In genomic region chr11:60872952-60873524, GRCh38 we compare ENCODE assay signal across 9 cellular contexts. TPM values are rescaled to one million over a fixed set of nuclear protein-coding genes. Genes with fewer than 3 reads are reported as not detected.
A peak's percentile ranks its signal among the peaks of the same experiment; 100 is the strongest.
DNase-seq lines count a peak whose midpoint lies in the region; ATAC-seq and TF ChIP-seq lines count a peak whose summit lies in the region.
"Had no signal": no experiment of that assay in that cellular context is flagged by ENCODE, and none has a peak within 500 bp of the region (broad histone marks: within the 10 kb centered on the region; RNA-seq: fewer than 3 reads in every experiment).

No MANE protein-coding gene starts in this region.

- H3K27ac Mint-ChIP-seq in activated naive CD8-positive, alpha-beta T cell treated with anti-CD3 and anti-CD28 coated beads, Interleukin-2, amount 10 ng/mL, durations not matched to agents 7 days and 5 days, result peak overlapping the region; percentile 62
- H3K27ac Mint-ChIP-seq in activated naive CD8-positive, alpha-beta T cell treated with anti-CD3 and anti-CD28 coated beads for 36 hours, result no peak overlapping the region
- no peak overlapping the region for H3K27ac Mint-ChIP-seq in activated T-helper 17 cell treated with anti-CD3 and anti-CD28 coated beads, Interleukin-2, amount 50 U/mL, for 72 hours

- no peak for ATAC-seq in activated naive CD8-positive, alpha-beta T cell treated with anti-CD3 and anti-CD28 coated beads, Interleukin-2, amount 10 ng/mL, durations not matched to agents 7 days and 5 days (ENCODE audit: low read depth)
- peak in 3 of 8 donors; percentile 17 to 60 (median 34) for ATAC-seq in heart right ventricle
- no peak for ATAC-seq in activated T-helper 17 cell treated with anti-CD3 and anti-CD28 coated beads, Interleukin-2, amount 50 U/mL, for 72 hours (replicated peaks)

- POLR2A ChIA-PET in activated naive CD8-positive, alpha-beta T cell treated with anti-CD3 and anti-CD28 coated beads, Interleukin-2, amount 10 ng/mL, durations not matched to agents 7 days and 5 days (lab: Charles Lee), result interaction anchor here (2.2 kb wide), 1 partner anchor 17 kb away, joined by 7 read pairs; the partner anchor contains the start of gene PTGDR2

- in situ Hi-C loops in transverse colon (cut with MboI; ENCODE audit: low pct_ligation_motif_present in 1 of 4, low pct_unique_long_range_greater_than_20kb in 1 of 4, low sequenced_read_pairs in 3 of 4), result no loop called here

- H3K36me3 Mint-ChIP-seq in activated naive CD8-positive, alpha-beta T cell treated with anti-CD3 and anti-CD28 coated beads, Interleukin-2, amount 10 ng/mL, durations not matched to agents 7 days and 5 days, result no peaks in the 10 kb centered on the region
- H3K36me3 Mint-ChIP-seq in activated naive CD8-positive, alpha-beta T cell treated with anti-CD3 and anti-CD28 coated beads for 36 hours, result no peaks in the 10 kb centered on the region
- H3K36me3 Mint-ChIP-seq in activated T-helper 17 cell treated with anti-CD3 and anti-CD28 coated beads, Interleukin-2, amount 50 U/mL, for 72 hours (ENCODE audit: low read depth), result peaks cover 13% of the 10 kb centered on the region

- H3K4me1 Mint-ChIP-seq in activated naive CD8-positive, alpha-beta T cell treated with anti-CD3 and anti-CD28 coated beads, Interleukin-2, amount 10 ng/mL, durations not matched to agents 7 days and 5 days, result peaks cover 53% of the 10 kb centered on the region
- H3K4me1 Mint-ChIP-seq in activated naive CD8-positive, alpha-beta T cell treated with anti-CD3 and anti-CD28 coated beads for 36 hours, result peaks cover 26% of the 10 kb centered on the region
- H3K4me1 Mint-ChIP-seq in activated T-helper 17 cell treated with anti-CD3 and anti-CD28 coated beads, Interleukin-2, amount 50 U/mL, for 72 hours, result peaks cover 4% of the 10 kb centered on the region

- TF ChIP-seq POLR2A in transverse colon (IDR thresholded peaks at IDR 0.05), result no peak

- H3K27me3 ChIP-seq in heart right ventricle (no peaks in the 10 kb centered on the region), transverse colon (no peaks in the 10 kb centered on the region)

- peak overlapping the region in 8 of 10 donors; percentile 22 to 69 (median 54) for H3K27ac ChIP-seq in heart right ventricle
- H3K27ac ChIP-seq in transverse colon, result peak overlapping the region; percentile 30 to 57 (median 50)

- TF ChIP-seq CTCF in heart right ventricle (IDR thresholded peaks at IDR 0.05) (no peak), transverse colon (IDR thresholded peaks at IDR 0.05) (no peak)

- no peaks in the 10 kb centered on the region for H3K27me3 Mint-ChIP-seq in activated naive CD8-positive, alpha-beta T cell treated with anti-CD3 and anti-CD28 coated beads, Interleukin-2, amount 10 ng/mL, durations not matched to agents 7 days and 5 days
- no peaks in the 10 kb centered on the region for H3K27me3 Mint-ChIP-seq in activated naive CD8-positive, alpha-beta T cell treated with anti-CD3 and anti-CD28 coated beads for 36 hours
- H3K27me3 Mint-ChIP-seq in activated T-helper 17 cell treated with anti-CD3 and anti-CD28 coated beads, Interleukin-2, amount 50 U/mL, for 72 hours, result peaks cover 2% of the 10 kb centered on the region

- no peak overlapping the region for H3K4me3 ChIP-seq in heart right ventricle
- H3K4me3 ChIP-seq in transverse colon, result no peak overlapping the region

- H3K36me3 ChIP-seq in heart right ventricle, result peaks cover 0 to 2% (median 0%) of the 10 kb centered on the region in 9 donors
- no peaks in the 10 kb centered on the region for H3K36me3 ChIP-seq in transverse colon

- no peak for TF ChIP-seq EP300 in transverse colon (IDR thresholded peaks at IDR 0.05; ENCODE audit: low read depth)

- intact Hi-C loops in heart right ventricle (cut with DNase I) (no loop called here), transverse colon (cut with DNase I; ENCODE audit: low total_unique reads) (no loop called here)

- no peak overlapping the region for H3K4me3 Mint-ChIP-seq in activated naive CD8-positive, alpha-beta T cell treated with anti-CD3 and anti-CD28 coated beads, Interleukin-2, amount 10 ng/mL, durations not matched to agents 7 days and 5 days
- no peak overlapping the region for H3K4me3 Mint-ChIP-seq in activated naive CD8-positive, alpha-beta T cell treated with anti-CD3 and anti-CD28 coated beads for 36 hours
- H3K4me3 Mint-ChIP-seq in activated T-helper 17 cell treated with anti-CD3 and anti-CD28 coated beads, Interleukin-2, amount 50 U/mL, for 72 hours, result no peak overlapping the region

- no peaks in the 10 kb centered on the region for H3K9me3 Mint-ChIP-seq in activated naive CD8-positive, alpha-beta T cell treated with anti-CD3 and anti-CD28 coated beads, Interleukin-2, amount 10 ng/mL, durations not matched to agents 7 days and 5 days
- H3K9me3 Mint-ChIP-seq in activated naive CD8-positive, alpha-beta T cell treated with anti-CD3 and anti-CD28 coated beads for 36 hours, result no peaks in the 10 kb centered on the region
- H3K9me3 Mint-ChIP-seq in activated T-helper 17 cell treated with anti-CD3 and anti-CD28 coated beads, Interleukin-2, amount 50 U/mL, for 72 hours, result no peaks in the 10 kb centered on the region

- no peak for DNase-seq in activated naive CD8-positive, alpha-beta T cell treated with anti-CD3 and anti-CD28 coated beads, Interleukin-2, amount 10 ng/mL, durations not matched to agents 7 days and 5 days
- no peak for DNase-seq in activated naive CD8-positive, alpha-beta T cell treated with anti-CD3 and anti-CD28 coated beads for 36 hours
- DNase-seq in T1000 (lab: John Stamatoyannopoulos, UW) (peak; percentile 83), heart right ventricle (no peak), transverse colon (peak; percentile 26), GM19238 (ENCODE audit: insufficient read length, low spot score) (no peak), NCI-H748 (lab: John Stamatoyannopoulos, UW; ENCODE audit: unreplicated experiment) (no peak)
- DNase-seq: stimulated activated CD4-positive, alpha-beta T cell treated with anti-CD3 and anti-CD28 coated beads, Interleukin-1b, Interleukin-23, amount 100 ng/mL, for 48 hours had no signal

- no peaks in the 10 kb centered on the region for H3K9me3 ChIP-seq in heart right ventricle
- no peaks in the 10 kb centered on the region for H3K9me3 ChIP-seq in transverse colon

- 51 to 66% methylated on average over 16 of the region's 16 CpGs for WGBS in heart right ventricle, 2 donors
- 76 to 84% methylated on average over 8 to 16 of the region's 16 CpGs for WGBS in transverse colon (ENCODE audit: low coverage in 1 of 2), 2 donors

- H3K4me1 ChIP-seq in heart right ventricle (peaks cover 3 to 64% (median 38%) of the 10 kb centered on the region in 9 donors), transverse colon (peaks cover 0 to 4% (median under 1%) of the 10 kb centered on the region in 4 donors)

RNA-seq across cellular contexts. Expression of gene ZP1, which starts 5.7 kb away (rescaled TPM):
- total RNA-seq in activated naive CD8-positive, alpha-beta T cell treated with anti-CD3 and anti-CD28 coated beads, Interleukin-2, amount 10 ng/mL, durations not matched to agents 7 days and 5 days, result under 1 TPM; 0.44 to 0.60 TPM
- total RNA-seq in activated naive CD8-positive, alpha-beta T cell treated with anti-CD3 and anti-CD28 coated beads for 36 hours, result not detected
- total RNA-seq in heart right ventricle (under 1 TPM in 3 of 10 donors, not detected in 7; 0.16 to 0.33 (median 0.25) TPM), transverse colon (not detected)
- polyA plus RNA-seq in heart right ventricle, result under 1 TPM; 0.37 to 0.51 TPM
- total RNA-seq in activated T-helper 17 cell treated with anti-CD3 and anti-CD28 coated beads, Interleukin-2, amount 50 U/mL, for 72 hours, result under 1 TPM in 1 of 2 donors, not detected in 1; 0.16 TPM

RNA-seq across cellular contexts. Expression of gene PTGDR2, which starts 17.3 kb away (rescaled TPM):
- total RNA-seq in activated naive CD8-positive, alpha-beta T cell treated with anti-CD3 and anti-CD28 coated beads, Interleukin-2, amount 10 ng/mL, durations not matched to agents 7 days and 5 days, result 1 to 10 TPM; 2.5 to 2.9 TPM
- under 1 TPM; 0.12 to 0.16 TPM for total RNA-seq in activated naive CD8-positive, alpha-beta T cell treated with anti-CD3 and anti-CD28 coated beads for 36 hours
- total RNA-seq in heart right ventricle (1 to 10 TPM in 9 of 10 donors, under 1 TPM in 1; 0.35 to 5.1 (median 1.2) TPM), transverse colon (10 to 100 TPM in 1 of 4 donors, 1 to 10 TPM in 2, not detected in 1; 3.5 to 36.6 (median 4.5) TPM)
- 1 to 10 TPM in 1 of 2 donors, under 1 TPM in 1; 0.57 to 5.7 TPM for polyA plus RNA-seq in heart right ventricle
- total RNA-seq in activated T-helper 17 cell treated with anti-CD3 and anti-CD28 coated beads, Interleukin-2, amount 50 U/mL, for 72 hours, result under 1 TPM; 0.19 to 0.37 TPM

RNA-seq across cellular contexts. Expression of gene CCDC86, which starts 31.1 kb away (rescaled TPM):
- total RNA-seq in activated naive CD8-positive, alpha-beta T cell treated with anti-CD3 and anti-CD28 coated beads, Interleukin-2, amount 10 ng/mL, durations not matched to agents 7 days and 5 days, result 10 to 100 TPM; 16.9 to 17.1 TPM
- 10 to 100 TPM; 94.4 to 96.3 TPM for total RNA-seq in activated naive CD8-positive, alpha-beta T cell treated with anti-CD3 and anti-CD28 coated beads for 36 hours
- 10 to 100 TPM in 4 of 10 donors, 1 to 10 TPM in 6; 6.6 to 20.1 (median 9.2) TPM for total RNA-seq in heart right ventricle
- 10 to 100 TPM in 1 of 2 donors, 1 to 10 TPM in 1; 7.4 to 26.5 TPM for polyA plus RNA-seq in heart right ventricle
- 1 to 10 TPM; 1.9 to 9.1 (median 5.5) TPM for total RNA-seq in transverse colon
- 10 to 100 TPM; 25.9 to 85.7 TPM for total RNA-seq in activated T-helper 17 cell treated with anti-CD3 and anti-CD28 coated beads, Interleukin-2, amount 50 U/mL, for 72 hours

RNA-seq across cellular contexts. Expression of gene PRPF19, which starts 33.3 kb away (rescaled TPM):
- 100 to 1,000 TPM in 1 of 2 experiments, 10 to 100 TPM in 1; 97.7 to 103 TPM for total RNA-seq in activated naive CD8-positive, alpha-beta T cell treated with anti-CD3 and anti-CD28 coated beads, Interleukin-2, amount 10 ng/mL, durations not matched to agents 7 days and 5 days
- total RNA-seq in activated naive CD8-positive, alpha-beta T cell treated with anti-CD3 and anti-CD28 coated beads for 36 hours, result 100 to 1,000 TPM; 209 to 213 TPM
- total RNA-seq in heart right ventricle (10 to 100 TPM; 32.0 to 49.7 (median 39.4) TPM), transverse colon (10 to 100 TPM; 15.5 to 70.3 (median 42.8) TPM)
- 10 to 100 TPM; 50.3 to 53.0 TPM for polyA plus RNA-seq in heart right ventricle
- 100 to 1,000 TPM in 1 of 2 donors, 10 to 100 TPM in 1; 80.2 to 165 TPM for total RNA-seq in activated T-helper 17 cell treated with anti-CD3 and anti-CD28 coated beads, Interleukin-2, amount 50 U/mL, for 72 hours

RNA-seq across cellular contexts. Expression of gene TMEM109, which starts 40.9 kb away (rescaled TPM):
- 100 to 1,000 TPM in 1 of 2 experiments, 10 to 100 TPM in 1; 97.8 to 102 TPM for total RNA-seq in activated naive CD8-positive, alpha-beta T cell treated with anti-CD3 and anti-CD28 coated beads, Interleukin-2, amount 10 ng/mL, durations not matched to agents 7 days and 5 days
- 100 to 1,000 TPM; 109 to 113 TPM for total RNA-seq in activated naive CD8-positive, alpha-beta T cell treated with anti-CD3 and anti-CD28 coated beads for 36 hours
- 100 to 1,000 TPM in 2 of 10 donors, 10 to 100 TPM in 8; 78.6 to 115 (median 92.7) TPM for total RNA-seq in heart right ventricle
- polyA plus RNA-seq in heart right ventricle, result 100 to 1,000 TPM in 1 of 2 donors, 10 to 100 TPM in 1; 53.3 to 121 TPM
- 10 to 100 TPM; 35.2 to 47.2 (median 45.1) TPM for total RNA-seq in transverse colon
- 10 to 100 TPM; 42.8 to 99.7 TPM for total RNA-seq in activated T-helper 17 cell treated with anti-CD3 and anti-CD28 coated beads, Interleukin-2, amount 50 U/mL, for 72 hours

Comparison
In these comparisons a context has a peak if more than half of its experiments do, and no peak if none do; other contexts are left out.
1. DNase-seq: peak in T1000 (single experiment) and transverse colon (single experiment); none in activated naive CD8-positive, alpha-beta T cell treated with anti-CD3 and anti-CD28 coated beads, Interleukin-2, amount 10 ng/mL, durations not matched to agents 7 days and 5 days (single experiment), activated naive CD8-positive, alpha-beta T cell treated with anti-CD3 and anti-CD28 coated beads for 36 hours (single experiment), heart right ventricle (0 of 2), GM19238 (single experiment) and NCI-H748 (single experiment).